Comparison of ENCODE assay signal across 17 cellular contexts in the genomic region with DNA sequence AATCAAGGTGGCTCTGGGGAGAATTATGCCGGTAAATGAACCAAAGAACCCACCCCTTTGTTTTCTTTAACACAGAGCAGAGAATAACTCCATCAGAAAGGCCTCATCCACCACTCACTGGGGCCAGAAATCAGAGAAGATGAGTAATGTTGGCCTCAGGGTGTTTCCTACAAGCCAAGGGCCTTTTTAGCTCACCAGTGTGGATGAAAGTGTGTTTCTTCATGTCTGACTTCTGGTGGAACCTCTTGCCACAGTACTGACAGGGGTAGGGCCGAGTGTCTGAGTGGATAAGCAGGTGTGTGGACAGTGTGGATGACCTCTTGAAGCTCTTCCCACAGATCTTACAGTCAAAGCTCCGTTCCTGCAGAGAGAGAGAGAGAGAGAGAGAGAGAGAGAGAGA. TPM values are rescaled to one million over a fixed set of nuclear protein-coding genes. Genes with fewer than 3 reads are reported as not detected.
DNase-seq lines count a peak whose midpoint lies in the region; ATAC-seq and TF ChIP-seq lines count a peak whose summit lies in the region.
"Had no signal": no experiment of that assay in that cellular context is flagged by ENCODE, and none has a peak within 500 bp of the region (broad histone marks: within the 10 kb centered on the region; RNA-seq: fewer than 3 reads in every experiment).

No MANE protein-coding gene starts in this region.

- H3K9me3 Mint-ChIP-seq in activated CD4-positive, alpha-beta T cell treated with anti-CD3 and anti-CD28 coated beads, Interleukin-2, amount 10 ng/mL, durations not matched to agents 7 days and 5 days: no peaks in the 10 kb centered on the region
- H3K9me3 Mint-ChIP-seq in activated naive CD8-positive, alpha-beta T cell treated with anti-CD3 and anti-CD28 coated beads for 36 hours: no peaks in the 10 kb centered on the region
- H3K9me3 Mint-ChIP-seq in stimulated activated effector memory CD8-positive, alpha-beta T cell treated with anti-CD3 and anti-CD28 coated beads, Interleukin-12 subunit alpha, Interleukin-12 subunit beta, amount 100 ng/mL, for 72 hours: no peaks in the 10 kb centered on the region
- H3K9me3 Mint-ChIP-seq: naive B cell had no signal

- no peak overlapping the region for H3K4me3 ChIP-seq in brain microvascular endothelial cell (ENCODE audit: low read depth, low read length)
- H3K4me3 ChIP-seq: SJSA1, uterus had no signal

- H3K4me1 Mint-ChIP-seq in activated CD4-positive, alpha-beta T cell treated with anti-CD3 and anti-CD28 coated beads, Interleukin-2, amount 10 ng/mL, durations not matched to agents 7 days and 5 days: peaks cover 83% of the 10 kb centered on the region
- peaks cover 70% of the 10 kb centered on the region for H3K4me1 Mint-ChIP-seq in activated naive CD8-positive, alpha-beta T cell treated with anti-CD3 and anti-CD28 coated beads for 36 hours
- H3K4me1 Mint-ChIP-seq in stimulated activated effector memory CD8-positive, alpha-beta T cell treated with anti-CD3 and anti-CD28 coated beads, Interleukin-12 subunit alpha, Interleukin-12 subunit beta, amount 100 ng/mL, for 72 hours: peaks cover 73% of the 10 kb centered on the region

- peak overlapping the region; percentile 83 for H3K27ac Mint-ChIP-seq in activated CD4-positive, alpha-beta T cell treated with anti-CD3 and anti-CD28 coated beads, Interleukin-2, amount 10 ng/mL, durations not matched to agents 7 days and 5 days
- H3K27ac Mint-ChIP-seq in activated naive CD8-positive, alpha-beta T cell treated with anti-CD3 and anti-CD28 coated beads for 36 hours: peak overlapping the region; percentile 73
- peak overlapping the region; percentile 68 for H3K27ac Mint-ChIP-seq in stimulated activated effector memory CD8-positive, alpha-beta T cell treated with anti-CD3 and anti-CD28 coated beads, Interleukin-12 subunit alpha, Interleukin-12 subunit beta, amount 100 ng/mL, for 72 hours

- H3K27ac ChIP-seq in brain microvascular endothelial cell: no peak overlapping the region
- H3K27ac ChIP-seq: SJSA1, uterus had no signal

- peaks cover 85% of the 10 kb centered on the region for H3K36me3 Mint-ChIP-seq in activated CD4-positive, alpha-beta T cell treated with anti-CD3 and anti-CD28 coated beads, Interleukin-2, amount 10 ng/mL, durations not matched to agents 7 days and 5 days (ENCODE audit: low read depth)
- peaks cover 83% of the 10 kb centered on the region for H3K36me3 Mint-ChIP-seq in activated naive CD8-positive, alpha-beta T cell treated with anti-CD3 and anti-CD28 coated beads for 36 hours
- H3K36me3 Mint-ChIP-seq in stimulated activated effector memory CD8-positive, alpha-beta T cell treated with anti-CD3 and anti-CD28 coated beads, Interleukin-12 subunit alpha, Interleukin-12 subunit beta, amount 100 ng/mL, for 72 hours: peaks cover 100% of the 10 kb centered on the region

- ATAC-seq in stimulated activated effector memory CD8-positive, alpha-beta T cell treated with anti-CD3 and anti-CD28 coated beads, Interleukin-12 subunit alpha, Interleukin-12 subunit beta, amount 100 ng/mL, for 72 hours: peak; percentile 64
- ATAC-seq in HG03354 (IDR thresholded peaks at IDR 0.05; ENCODE audit: poor library complexity, severe bottlenecking, unreplicated experiment): no peak
- ATAC-seq: left ventricle myocardium superior had no signal

- no peaks in the 10 kb centered on the region for H3K27me3 Mint-ChIP-seq in activated CD4-positive, alpha-beta T cell treated with anti-CD3 and anti-CD28 coated beads, Interleukin-2, amount 10 ng/mL, durations not matched to agents 7 days and 5 days
- H3K27me3 Mint-ChIP-seq in activated naive CD8-positive, alpha-beta T cell treated with anti-CD3 and anti-CD28 coated beads for 36 hours: no peaks in the 10 kb centered on the region

- POLR2A ChIA-PET in activated CD4-positive, alpha-beta T cell treated with anti-CD3 and anti-CD28 coated beads, Interleukin-2, amount 10 ng/mL, durations not matched to agents 7 days and 5 days (lab: Charles Lee): interaction anchor here (0.6 to 0.7 kb wide), 3 partner anchors 91 to 166 kb away, joined by 3 to 7 read pairs (median 3); no protein-coding TSS in a partner anchor

- in situ Hi-C loops in brain microvascular endothelial cell (cut with HindIII; ENCODE audit: low pct_ligation_motif_present, low sequenced_read_pairs): no loop called here

- no peak for DNase-seq in activated CD4-positive, alpha-beta T cell treated with anti-CD3 and anti-CD28 coated beads, Interleukin-2, amount 10 ng/mL, durations not matched to agents 7 days and 5 days
- DNase-seq in activated CD4-positive, alpha-beta T cell treated with anti-CD3 and anti-CD28 coated beads, Interleukin-2, amount 50 U/mL, for 4 hours: no peak
- DNase-seq in MV-4-11 (lab: John Stamatoyannopoulos, UW) (peak; percentile 27), brain microvascular endothelial cell (no peak), NCI-H1694 treated with DMSO at 0.1 percent for 48 hours (lab: John Stamatoyannopoulos, UW) (no peak)
- no peak for DNase-seq in activated naive CD8-positive, alpha-beta T cell treated with anti-CD3 and anti-CD28 coated beads for 36 hours
- DNase-seq in stimulated activated effector memory CD8-positive, alpha-beta T cell treated with anti-CD3 and anti-CD28 coated beads, Interleukin-12 subunit alpha, Interleukin-12 subunit beta, amount 100 ng/mL, for 72 hours (ENCODE audit: low spot score in 2 of 2): no peak
- DNase-seq: Calu3, left ventricle myocardium superior, naive B cell, NCI-H1048, NCI-H446, retina, uterus had no signal

- TF ChIP-seq CTCF in brain microvascular endothelial cell (IDR thresholded peaks at IDR 0.05; ENCODE audit: low read depth, low read length, missing control alignments): no peak

- H3K36me3 ChIP-seq in brain microvascular endothelial cell (replicated peaks): no peaks in the 10 kb centered on the region
- H3K36me3 ChIP-seq: SJSA1, uterus had no signal

- H3K27me3 ChIP-seq in brain microvascular endothelial cell (replicated peaks): peaks cover 42% of the 10 kb centered on the region

- H3K4me3 Mint-ChIP-seq in activated CD4-positive, alpha-beta T cell treated with anti-CD3 and anti-CD28 coated beads, Interleukin-2, amount 10 ng/mL, durations not matched to agents 7 days and 5 days: peak overlapping the region; percentile 8
- H3K4me3 Mint-ChIP-seq in activated naive CD8-positive, alpha-beta T cell treated with anti-CD3 and anti-CD28 coated beads for 36 hours: peak overlapping the region; percentile 65
- peak overlapping the region; percentile 46 for H3K4me3 Mint-ChIP-seq in stimulated activated effector memory CD8-positive, alpha-beta T cell treated with anti-CD3 and anti-CD28 coated beads, Interleukin-12 subunit alpha, Interleukin-12 subunit beta, amount 100 ng/mL, for 72 hours

- CTCF ChIA-PET in activated CD4-positive, alpha-beta T cell treated with anti-CD3 and anti-CD28 coated beads, Interleukin-2, amount 10 ng/mL, durations not matched to agents 7 days and 5 days (lab: Charles Lee): interaction anchor here (0.5 to 1.4 kb wide), 10 partner anchors 10 to 163 kb away, joined by 3 to 5 read pairs (median 4); no protein-coding TSS in a partner anchor

RNA-seq across cellular contexts. Expression of a gene that starts 8.3 kb away (rescaled TPM):
- 10 to 100 TPM; 47.8 to 49.6 TPM for total RNA-seq in activated CD4-positive, alpha-beta T cell treated with anti-CD3 and anti-CD28 coated beads, Interleukin-2, amount 10 ng/mL, durations not matched to agents 7 days and 5 days
- total RNA-seq in activated naive CD8-positive, alpha-beta T cell treated with anti-CD3 and anti-CD28 coated beads for 36 hours: 10 to 100 TPM; 79.7 to 85.0 TPM
- total RNA-seq: dermis microvascular lymphatic vessel endothelial cell, SJSA1 had no signal

Comparison
In these comparisons a context has a peak if more than half of its experiments do, and no peak if none do; other contexts are left out.
1. H3K4me3 Mint-ChIP-seq: peak in every context shown above with its lines; median percentile 65 in activated naive CD8-positive, alpha-beta T cell treated with anti-CD3 and anti-CD28 coated beads for 36 hours; 46 in stimulated activated effector memory CD8-positive, alpha-beta T cell treated with anti-CD3 and anti-CD28 coated beads, Interleukin-12 subunit alpha, Interleukin-12 subunit beta, amount 100 ng/mL, for 72 hours; 8 in activated CD4-positive, alpha-beta T cell treated with anti-CD3 and anti-CD28 coated beads, Interleukin-2, amount 10 ng/mL, durations not matched to agents 7 days and 5 days.